1 cellular context compared by ENCODE assay signal in the genomic region with DNA sequence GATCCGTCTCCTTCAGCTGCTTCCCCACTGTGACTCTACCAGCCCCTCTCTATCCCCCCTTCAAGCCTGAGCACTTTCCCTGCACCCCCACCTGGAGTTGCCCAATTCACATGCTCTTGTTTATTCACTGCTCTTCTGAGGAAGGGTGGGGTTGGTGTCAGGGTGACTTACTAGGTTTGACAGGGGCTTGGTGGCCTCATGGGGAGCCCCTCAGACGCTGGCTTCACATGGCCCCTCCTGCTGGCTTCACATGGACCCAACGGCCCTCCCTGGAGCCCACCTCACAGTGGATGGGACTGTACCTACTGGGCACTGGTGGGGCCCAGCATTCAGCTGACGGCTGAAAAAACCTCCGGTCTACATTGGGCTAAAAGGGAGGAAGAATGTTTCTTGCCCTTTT.
TF ChIP-seq lines count a peak whose summit lies in the region.

No MANE protein-coding gene starts in this region.

TF ChIP-seq in IMR-90, 13 proteins besides CTCF, POLR2A, EP300 and RAD21:
- TF ChIP-seq RCOR1 (IDR thresholded peaks at IDR 0.05; ENCODE audit: insufficient replicate concordance, low read length), result no peak
- TF ChIP-seq, protein P1, sequence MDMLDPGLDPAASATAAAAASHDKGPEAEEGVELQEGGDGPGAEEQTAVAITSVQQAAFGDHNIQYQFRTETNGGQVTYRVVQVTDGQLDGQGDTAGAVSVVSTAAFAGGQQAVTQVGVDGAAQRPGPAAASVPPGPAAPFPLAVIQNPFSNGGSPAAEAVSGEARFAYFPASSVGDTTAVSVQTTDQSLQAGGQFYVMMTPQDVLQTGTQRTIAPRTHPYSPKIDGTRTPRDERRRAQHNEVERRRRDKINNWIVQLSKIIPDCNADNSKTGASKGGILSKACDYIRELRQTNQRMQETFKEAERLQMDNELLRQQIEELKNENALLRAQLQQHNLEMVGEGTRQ (IDR thresholded peaks at IDR 0.05; ENCODE audit: low read depth, low read length), result no peak
- TF ChIP-seq, protein P2, sequence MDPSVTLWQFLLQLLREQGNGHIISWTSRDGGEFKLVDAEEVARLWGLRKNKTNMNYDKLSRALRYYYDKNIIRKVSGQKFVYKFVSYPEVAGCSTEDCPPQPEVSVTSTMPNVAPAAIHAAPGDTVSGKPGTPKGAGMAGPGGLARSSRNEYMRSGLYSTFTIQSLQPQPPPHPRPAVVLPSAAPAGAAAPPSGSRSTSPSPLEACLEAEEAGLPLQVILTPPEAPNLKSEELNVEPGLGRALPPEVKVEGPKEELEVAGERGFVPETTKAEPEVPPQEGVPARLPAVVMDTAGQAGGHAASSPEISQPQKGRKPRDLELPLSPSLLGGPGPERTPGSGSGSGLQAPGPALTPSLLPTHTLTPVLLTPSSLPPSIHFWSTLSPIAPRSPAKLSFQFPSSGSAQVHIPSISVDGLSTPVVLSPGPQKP (IDR thresholded peaks at IDR 0.05; ENCODE audit: borderline replicate concordance, low read depth, low read length), result no peak
- no peak for TF ChIP-seq SMC3 (IDR thresholded peaks at IDR 0.05; ENCODE audit: low read depth, low read length)
- TF ChIP-seq BHLHE40 (IDR thresholded peaks at IDR 0.05; ENCODE audit: low read depth, low read length), result no peak
- TF ChIP-seq CEBPB (IDR thresholded peaks at IDR 0.05; ENCODE audit: low read depth, low read length), result no peak
- TF ChIP-seq NFE2L2 (IDR thresholded peaks at IDR 0.05; ENCODE audit: low read depth, low read length), result no peak
- TF ChIP-seq MAZ (IDR thresholded peaks at IDR 0.05; ENCODE audit: borderline replicate concordance, low read depth, low read length), result no peak; the same call in 1 of the 2 replicates
- no peak for TF ChIP-seq MXI1 (IDR thresholded peaks at IDR 0.05; ENCODE audit: borderline replicate concordance, low read depth, low read length)
- no peak for TF ChIP-seq MAFK (IDR thresholded peaks at IDR 0.05; ENCODE audit: low read depth, low read length)
- no peak for TF ChIP-seq CHD1 (IDR thresholded peaks at IDR 0.05; ENCODE audit: low read depth, low read length)
